ENCODE assay signal across 4 cellular contexts in the genomic region with DNA sequence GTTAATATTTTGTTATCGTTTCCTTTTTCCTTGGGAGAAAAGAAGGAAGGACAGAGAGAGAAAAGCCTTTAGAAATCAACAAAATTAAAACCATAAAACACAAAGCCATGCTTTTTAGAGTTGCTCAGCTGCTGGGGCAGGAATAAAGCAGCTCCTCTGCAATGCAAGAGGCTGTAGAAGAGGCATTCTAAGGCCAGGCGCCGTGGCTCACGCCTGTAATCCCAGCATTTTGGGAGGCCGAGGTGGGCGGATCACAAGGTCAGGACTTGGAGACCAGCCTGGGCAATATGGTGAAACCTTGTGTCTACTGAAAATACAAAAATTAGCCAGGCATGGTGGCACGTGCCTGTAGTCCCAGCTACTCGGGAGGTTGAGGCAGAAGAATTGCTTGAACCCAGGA. TPM values are rescaled to one million over a fixed set of nuclear protein-coding genes. Genes with fewer than 3 reads are reported as not detected.
A peak's percentile ranks its signal among the peaks of the same experiment; 100 is the strongest.
DNase-seq lines count a peak whose midpoint lies in the region; ATAC-seq, FAIRE-seq and TF ChIP-seq lines count a peak whose summit lies in the region.
"Not testable (repeated sequence)": the region's sequence is repeated elsewhere in the genome, so short reads cannot be mapped to it uniquely, and the experiment has no call there.

No MANE protein-coding gene starts in this region.

- not testable (repeated sequence) for H3K18ac ChIP-seq in neuronal stem cell (ENCODE audit: low read length)

- H2AK5ac ChIP-seq in neuronal stem cell (ENCODE audit: low read depth, low read length) = not testable (repeated sequence)

- not testable (repeated sequence) for H2BK12ac ChIP-seq in neuronal stem cell (ENCODE audit: low read length)

- ATAC-seq in K562 = not testable (repeated sequence)

- not testable (repeated sequence) for DNase-seq in K562 (ENCODE audit: extremely low read depth in 1 of 4, low spot score in 3 of 4); neuronal stem cell (ENCODE audit: low spot score)
- peak; percentile 36 for DNase-seq in cardiac septum (ENCODE audit: low spot score)

- H3K4me3 ChIP-seq in OCI-LY3 (ENCODE audit: low read length); K562; neuronal stem cell (ENCODE audit: low read length in 2 of 2): not testable (repeated sequence)

- CTCF ChIA-PET in K562 (lab: Yijun Ruan, JAX; ENCODE audit: low intra/inter-chr PET ratio) = not testable (repeated sequence)

- H3K4me2 ChIP-seq in OCI-LY3 (ENCODE audit: low read length) = peak overlapping the region; percentile 61
- not testable (repeated sequence) for H3K4me2 ChIP-seq in K562 (ENCODE audit: insufficient read depth, low read length); neuronal stem cell (ENCODE audit: insufficient read depth, low read length, poor library complexity, severe bottlenecking)

- not testable (repeated sequence) for H3K23ac ChIP-seq in neuronal stem cell (ENCODE audit: low read depth, low read length, poor library complexity)

- not testable (repeated sequence) for H3K27ac ChIP-seq in OCI-LY3 (ENCODE audit: low read length); K562 (ENCODE audit: extremely low read depth, low read depth, low read length)
- peak overlapping the region; percentile 13 for H3K27ac ChIP-seq in neuronal stem cell (replicated peaks; ENCODE audit: low read length)

- H4K20me1 ChIP-seq in OCI-LY3 (ENCODE audit: insufficient read depth, low read length); K562 (replicated peaks; ENCODE audit: control insufficient read depth, insufficient read depth, low read length): not testable (repeated sequence)

- BruUV-seq in K562 (replicated peaks; lab: Mats Ljungman, UMichigan) = not testable (repeated sequence)

- not testable (repeated sequence) for H3K79me2 ChIP-seq in OCI-LY3 (ENCODE audit: low read length); K562 (ENCODE audit: control insufficient read depth, insufficient read depth, low read length)

- H3K4me1 ChIP-seq in OCI-LY3 (ENCODE audit: low read length) = peaks cover 22% of the 10 kb centered on the region
- H3K4me1 ChIP-seq in K562 (replicated peaks in 1 of 2; ENCODE audit: control insufficient read depth in 2 of 2, insufficient read depth in 2 of 2, low read length in 2 of 2) = peaks cover 29 to 57% of the 10 kb centered on the region in 2 experiments
- H3K4me1 ChIP-seq in neuronal stem cell (ENCODE audit: control insufficient read depth in 2 of 2, insufficient read depth in 1 of 2, low read depth in 1 of 2, low read length in 2 of 2) = not testable (repeated sequence)

- H2BK120ac ChIP-seq in neuronal stem cell (ENCODE audit: low read depth, low read length) = not testable (repeated sequence)

- H3K4ac ChIP-seq in neuronal stem cell (ENCODE audit: low read length) = not testable (repeated sequence)

- not testable (repeated sequence) for TF ChIP-seq CTCF in OCI-LY3 (IDR thresholded peaks at IDR 0.05; ENCODE audit: low read depth, low read length); K562 (IDR thresholded peaks at IDR 0.05 in 2 of 3, conservative IDR thresholded peaks at IDR 0.05 in 1 of 3; ENCODE audit: insufficient read depth in 2 of 3, low read depth in 1 of 3, low read length in 3 of 3)

- 0 out of 2 replicates have a peak overlapping the region, but pooled peaks have one; percentile 17 for H2AFZ ChIP-seq in OCI-LY3 (ENCODE audit: low read depth, low read length)
- peak overlapping the region; percentile 88 for H2AFZ ChIP-seq in K562 (ENCODE audit: low read depth, low read length)
- H2AFZ ChIP-seq in neuronal stem cell (ENCODE audit: low read length) = peak overlapping the region; percentile 56

- not testable (repeated sequence) for TF ChIP-seq POLR2A in K562 (conservative IDR thresholded peaks at IDR 0.05)

- POLR2A ChIA-PET in K562 (lab: Yijun Ruan, JAX) = interaction anchor here (0.6 to 2.7 kb wide), 8 partner anchors 11 to 78 kb away, joined by 3 to 16 read pairs (median 4); a partner anchor contains a TSS

- peaks cover 30% of the 10 kb centered on the region for H3K27me3 ChIP-seq in OCI-LY3 (ENCODE audit: low read depth, low read length)
- not testable (repeated sequence) for H3K27me3 ChIP-seq in K562 (ENCODE audit: control insufficient read depth in 2 of 2, insufficient read depth in 2 of 2, low read length in 2 of 2); neuronal stem cell (ENCODE audit: control insufficient read depth in 3 of 3, insufficient read depth in 3 of 3, low read depth in 1 of 3, low read length in 3 of 3)

- in situ Hi-C loops in K562 (cut with MboI) = not testable (repeated sequence)

- H3K9me3 ChIP-seq in OCI-LY3 (ENCODE audit: insufficient read depth, low read length); K562 (replicated peaks; ENCODE audit: control insufficient read depth, insufficient read depth, low read depth, low read length); neuronal stem cell (replicated peaks in 1 of 2; ENCODE audit: control insufficient read depth in 2 of 2, insufficient read depth in 1 of 2, low read depth in 1 of 2, low read length in 2 of 2): not testable (repeated sequence)

- H3K9ac ChIP-seq in OCI-LY3 (ENCODE audit: low read length); neuronal stem cell (ENCODE audit: low read depth, low read length, poor library complexity): not testable (repeated sequence)
- peak overlapping the region; percentile 10 to 28; a peak in 2 of 4 replicates for H3K9ac ChIP-seq in K562 (ENCODE audit: insufficient read depth in 1 of 2, low read depth in 2 of 2, low read length in 2 of 2)

- WGBS in K562 (ENCODE audit: insufficient coverage, low coverage, missing lambda C conversion rate) = 73% methylated on average over 8 of the region's 8 CpGs
- WGBS in neuronal stem cell (ENCODE audit: extremely low coverage in 2 of 2, insufficient read length in 2 of 2, insufficient replicate concordance in 1 of 2), 2 donors = no CpG with 5 or more reads among the region's 8 CpGs

- H3K9me1 ChIP-seq in K562 (ENCODE audit: control insufficient read depth, insufficient read depth, low read length) = not testable (repeated sequence)

- intact Hi-C loops in K562 (cut with micrococcal nuclease); cardiac septum (cut with DNase I): not testable (repeated sequence)

- H3K36me3 ChIP-seq in OCI-LY3 (replicated peaks; ENCODE audit: low read depth, low read length); K562 (ENCODE audit: control insufficient read depth, insufficient read depth, low read length); neuronal stem cell (replicated peaks in 1 of 2; ENCODE audit: control insufficient read depth in 2 of 2, insufficient read depth in 2 of 2, low read length in 2 of 2): not testable (repeated sequence)

- H4K91ac ChIP-seq in neuronal stem cell (ENCODE audit: low read depth, low read length, poor library complexity) = not testable (repeated sequence)

- not testable (repeated sequence) for H4K8ac ChIP-seq in neuronal stem cell (ENCODE audit: low read depth, low read length)

- H3K14ac ChIP-seq in neuronal stem cell (ENCODE audit: low read length) = not testable (repeated sequence)

- TF ChIP-seq EP300 in K562 (IDR thresholded peaks at IDR 0.05; ENCODE audit: low read length) = not testable (repeated sequence)

- TF ChIP-seq RAD21 in K562 (CRISPR knock-in tag; conservative IDR thresholded peaks at IDR 0.05 in 1 of 2, IDR thresholded peaks at IDR 0.05 in 1 of 2) = not testable (repeated sequence)

- FAIRE-seq in K562 (lab: Jason Lieb, UNC) = not testable (repeated sequence)

- H2BK5ac ChIP-seq in neuronal stem cell (ENCODE audit: low read length) = not testable (repeated sequence)

- H2BK15ac ChIP-seq in neuronal stem cell (ENCODE audit: low read length) = not testable (repeated sequence)

- not testable (repeated sequence) for H3K79me1 ChIP-seq in neuronal stem cell (ENCODE audit: low read depth, low read length)

TF ChIP-seq in K562, 482 proteins besides CTCF, POLR2A, EP300 and RAD21:
- TF ChIP-seq, protein P1, sequence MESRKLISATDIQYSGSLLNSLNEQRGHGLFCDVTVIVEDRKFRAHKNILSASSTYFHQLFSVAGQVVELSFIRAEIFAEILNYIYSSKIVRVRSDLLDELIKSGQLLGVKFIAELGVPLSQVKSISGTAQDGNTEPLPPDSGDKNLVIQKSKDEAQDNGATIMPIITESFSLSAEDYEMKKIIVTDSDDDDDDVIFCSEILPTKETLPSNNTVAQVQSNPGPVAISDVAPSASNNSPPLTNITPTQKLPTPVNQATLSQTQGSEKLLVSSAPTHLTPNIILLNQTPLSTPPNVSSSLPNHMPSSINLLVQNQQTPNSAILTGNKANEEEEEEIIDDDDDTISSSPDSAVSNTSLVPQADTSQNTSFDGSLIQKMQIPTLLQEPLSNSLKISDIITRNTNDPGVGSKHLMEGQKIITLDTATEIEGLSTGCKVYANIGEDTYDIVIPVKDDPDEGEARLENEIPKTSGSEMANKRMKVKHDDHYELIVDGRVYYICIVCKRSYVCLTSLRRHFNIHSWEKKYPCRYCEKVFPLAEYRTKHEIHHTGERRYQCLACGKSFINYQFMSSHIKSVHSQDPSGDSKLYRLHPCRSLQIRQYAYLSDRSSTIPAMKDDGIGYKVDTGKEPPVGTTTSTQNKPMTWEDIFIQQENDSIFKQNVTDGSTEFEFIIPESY (CRISPR knock-in tag; IDR thresholded peaks at IDR 0.05) = 0 out of 2 replicates have a peak, but pooled peaks have one; percentile 16

RNA-seq across cellular contexts. Expression of a gene that starts 58.9 kb away (rescaled TPM):
- total RNA-seq in K562 (2011; cell fraction: chromatin; rRNA removed; ENCODE audit: low replicate concordance) = 353 and 537 TPM in 2 replicates
- 306 and 377 TPM in 2 replicates for total RNA-seq in K562 (2011; cell fraction: nucleolus; rRNA removed)
- total RNA-seq in K562 (2011; cell fraction: nucleoplasm; rRNA removed) = 320 and 329 TPM in 2 replicates
- total RNA-seq in K562 (2014; rRNA removed) = 1,168 and 1,338 TPM in 2 replicates
- 978 and 1,172 TPM in 2 replicates for total RNA-seq in K562 (2014; rRNA removed; fragmentation: Illumina TruSeq; extraction: Trizol)
- 1,097 and 1,128 TPM in 2 replicates for total RNA-seq in K562 (2015; rRNA removed; fragmentation: Illumina TruSeq; extraction: Trizol)
- 1,495 and 1,708 TPM in 2 replicates for total RNA-seq in K562 (2021)
- polyA plus RNA-seq in K562 (2011; rRNA removed) = 1,124 and 1,949 TPM in 2 replicates
- polyA plus RNA-seq in K562 (2011; cell fraction: cytosol; rRNA removed) = 1,419 and 1,471 TPM in 2 replicates
- 1,593 and 1,917 TPM in 2 replicates for polyA plus RNA-seq in K562 (2011; cell fraction: nucleus; rRNA removed)
- 978 and 1,541 TPM in 2 replicates for polyA plus RNA-seq in K562 (2012)
- 1,620 and 1,897 TPM in 2 replicates for polyA plus RNA-seq in K562 (2014; fragmentation: Illumina TruSeq; extraction: Trizol)
- 1,000 to 10,000 TPM; 3,526 to 4,222 TPM for polyA plus RNA-seq in K562 (2014; fragmentation: Nextera tagmentation; extraction: Ambion mirVana)
- polyA plus RNA-seq in K562 (2014; rRNA removed) = 1,054 and 1,088 TPM in 2 replicates
- 1,787 and 2,204 TPM in 2 replicates for polyA minus RNA-seq in K562 (2011; rRNA and poly(A)+ RNA removed)
- 1,505 and 2,135 TPM in 2 replicates for polyA minus RNA-seq in K562 (2011; cell fraction: cytosol; rRNA and poly(A)+ RNA removed)
- 254 and 603 TPM in 2 replicates for polyA minus RNA-seq in K562 (2011; cell fraction: nucleus; rRNA and poly(A)+ RNA removed)
- 231 TPM for total RNA-seq in cardiac septum
- polyA plus RNA-seq in neuronal stem cell (2013, experiment 1 of 2) = 426 TPM
- polyA plus RNA-seq in neuronal stem cell (2013, experiment 2 of 2) = 444 TPM

Comparison
In these comparisons a context has a peak if more than half of its experiments do, and no peak if none do; other contexts are left out.
1. H2AFZ ChIP-seq: peak in every context shown above with its lines; median percentile 88 in K562; 56 in neuronal stem cell; 17 in OCI-LY3.